Comparison of ENCODE assay signal across 25 cellular contexts in genomic region chr21:38936237-38936636, GRCh38.
"Had no signal": no experiment of that assay in that cellular context is flagged by ENCODE, and none has a peak within 500 bp of the region (broad histone marks: within the 10 kb centered on the region; RNA-seq: fewer than 3 reads in every experiment).

No MANE protein-coding gene starts in this region.

- H3K9me3 ChIP-seq: pancreas, prostate gland, spleen, suprapubic skin, thoracic aorta, tibial artery, upper lobe of right lung had no signal

- H3K4me3 ChIP-seq: lung, pancreas, prostate gland, spleen, suprapubic skin, thoracic aorta, tibial artery, upper lobe of right lung had no signal

- H3K36me3 ChIP-seq: pancreas, prostate gland, spleen, suprapubic skin, thoracic aorta, tibial artery, upper lobe of right lung had no signal

- H3K27me3 ChIP-seq: pancreas, spleen, suprapubic skin, tibial artery, upper lobe of right lung had no signal

- H3K4me1 ChIP-seq: pancreas, prostate gland, suprapubic skin, tibial artery had no signal

- H3K27me3 Mint-ChIP-seq: naive thymus-derived CD8-positive, alpha-beta T cell; stimulated activated naive CD8-positive, alpha-beta T cell treated with anti-CD3 and anti-CD28 coated beads, Interleukin-15, Interleukin-2, amounts not matched to agents 100 ng/mL and 50 ng/mL, for 24 hours had no signal

- H3K27ac Mint-ChIP-seq: nephron; stimulated activated effector memory CD8-positive, alpha-beta T cell treated with anti-CD3 and anti-CD28 coated beads, Interleukin-12 subunit alpha, Interleukin-12 subunit beta, amount 100 ng/mL, for 72 hours; stimulated activated naive CD8-positive, alpha-beta T cell treated with anti-CD3 and anti-CD28 coated beads, Interleukin-15, Interleukin-2, amounts not matched to agents 100 ng/mL and 50 ng/mL, for 24 hours had no signal

- H3K4me3 Mint-ChIP-seq: naive thymus-derived CD8-positive, alpha-beta T cell; nephron; neural crest cell; stimulated activated effector memory CD8-positive, alpha-beta T cell treated with anti-CD3 and anti-CD28 coated beads, Interleukin-12 subunit alpha, Interleukin-12 subunit beta, amount 100 ng/mL, for 72 hours; stimulated activated naive CD8-positive, alpha-beta T cell treated with anti-CD3 and anti-CD28 coated beads, Interleukin-15, Interleukin-2, amounts not matched to agents 100 ng/mL and 50 ng/mL, for 24 hours had no signal

- H3K9me3 Mint-ChIP-seq: naive thymus-derived CD8-positive, alpha-beta T cell; nephron; neural crest cell; stimulated activated effector memory CD8-positive, alpha-beta T cell treated with anti-CD3 and anti-CD28 coated beads, Interleukin-12 subunit alpha, Interleukin-12 subunit beta, amount 100 ng/mL, for 72 hours; stimulated activated naive CD8-positive, alpha-beta T cell treated with anti-CD3 and anti-CD28 coated beads, Interleukin-15, Interleukin-2, amounts not matched to agents 100 ng/mL and 50 ng/mL, for 24 hours had no signal

- DNase-seq: hippocampal formation; kidney glomerular epithelial cell; left cardiac atrium; naive thymus-derived CD8-positive, alpha-beta T cell; nucleus accumbens; pancreas; posterior cingulate gyrus; retina; small intestine; spleen; stimulated activated CD4-positive, alpha-beta T cell treated with anti-CD3 and anti-CD28 coated beads, Interleukin-4, amount 100 ng/mL, for 24 hours; stimulated activated naive CD4-positive, alpha-beta T cell; tibial artery; trophoblast cell; upper lobe of right lung had no signal

- H3K36me3 Mint-ChIP-seq: naive thymus-derived CD8-positive, alpha-beta T cell; stimulated activated effector memory CD8-positive, alpha-beta T cell treated with anti-CD3 and anti-CD28 coated beads, Interleukin-12 subunit alpha, Interleukin-12 subunit beta, amount 100 ng/mL, for 72 hours had no signal

- H3K27ac ChIP-seq: pancreas, prostate gland, spleen, suprapubic skin, thoracic aorta, tibial artery, upper lobe of right lung had no signal

- ATAC-seq: left lobe of liver; naive thymus-derived CD8-positive, alpha-beta T cell; pancreas; sciatic nerve; stimulated activated effector memory CD8-positive, alpha-beta T cell treated with anti-CD3 and anti-CD28 coated beads, Interleukin-12 subunit alpha, Interleukin-12 subunit beta, amount 100 ng/mL, for 72 hours had no signal
